ENCODE assay signal across 9 cellular contexts in the genomic region with DNA sequence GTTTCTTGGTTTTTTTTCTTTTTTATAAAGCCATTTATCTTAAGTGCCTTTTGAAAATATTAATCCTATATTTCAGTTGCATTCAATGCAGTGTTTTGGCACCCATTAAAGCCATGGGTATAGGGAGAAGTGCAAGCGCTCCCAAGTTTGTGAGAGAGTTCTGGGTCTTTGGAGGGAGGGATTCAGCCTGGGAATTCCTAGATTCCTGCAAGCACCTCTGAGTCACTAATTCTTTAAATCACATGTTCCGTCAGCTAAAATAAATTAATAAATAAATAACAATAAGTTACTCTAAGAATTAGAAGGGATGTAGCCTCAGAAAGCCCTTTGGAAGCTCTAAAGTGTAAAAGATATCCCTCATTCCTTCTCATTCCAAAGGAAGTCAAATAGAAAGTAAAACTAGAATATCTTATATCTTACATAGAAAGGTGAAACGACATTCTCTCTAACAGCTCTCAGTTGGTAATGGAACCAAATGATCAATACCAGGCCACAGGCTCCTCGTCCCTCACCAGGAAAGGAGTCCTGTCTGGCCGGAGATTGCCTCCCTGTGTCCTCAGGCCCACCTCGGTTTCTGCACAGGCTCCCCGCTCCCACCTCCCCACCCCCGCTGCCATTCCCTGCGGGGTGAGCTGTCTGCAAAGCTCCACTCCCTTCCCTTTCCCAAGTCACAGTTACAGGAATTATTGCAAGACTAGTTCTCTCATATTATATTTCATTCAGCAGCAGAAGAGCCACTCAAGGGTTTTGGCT.
DNase-seq lines count a peak whose midpoint lies in the region; ATAC-seq and TF ChIP-seq lines count a peak whose summit lies in the region.
"Had no signal": no experiment of that assay in that cellular context is flagged by ENCODE, and none has a peak within 500 bp of the region (broad histone marks: within the 10 kb centered on the region; RNA-seq: fewer than 3 reads in every experiment).

No MANE protein-coding gene starts in this region.

- DNase-seq in HFFc6 (no peak), cardiac fibroblast (ENCODE audit: low read depth in 2 of 2) (peak; percentile 31 to 70), kidney tubule cell (ENCODE audit: low spot score) (peak; percentile 46), spleen (no peak), T-helper 1 cell (no peak)
- DNase-seq in activated CD4-positive, alpha-beta T cell treated with anti-CD3 and anti-CD28 coated beads for 1 hour = no peak
- no peak for DNase-seq in activated naive CD4-positive, alpha-beta T cell (lab: John Stamatoyannopoulos, UW)
- DNase-seq: activated naive CD4-positive, alpha-beta T cell treated with Interleukin-2 at 50 U/mL for 16 hours had no signal

- H3K4me1 ChIP-seq in spleen = peaks cover 0 to 14% (median 0%) of the 10 kb centered on the region in 6 donors

- H3K27me3 ChIP-seq in spleen (replicated peaks in 1 of 7) = no peaks in the 10 kb centered on the region

- WGBS in spleen, 5 donors = 57 to 63% (median 62%) methylated on average over 9 of the region's 9 CpGs

- peaks cover 1% of the 10 kb centered on the region for H3K27me3 Mint-ChIP-seq in HFFc6 (ENCODE audit: insufficient read depth)

- H3K27ac Mint-ChIP-seq in HFFc6 = peak overlapping the region; percentile 39; the same call in 1 of the 2 replicates

- H3K4me3 ChIP-seq in cardiac fibroblast (replicated peaks in 1 of 2; ENCODE audit: low read depth in 2 of 2, low read length in 2 of 2) (peak overlapping the region; percentile 40 to 50), spleen (peak overlapping the region in 6 of 8 donors; percentile 3 to 61 (median 28))

- no peaks in the 10 kb centered on the region for H3K36me3 ChIP-seq in spleen

- H3K36me3 Mint-ChIP-seq in HFFc6 (ENCODE audit: low read depth) = no peaks in the 10 kb centered on the region

- H3K4me3 Mint-ChIP-seq in HFFc6 = peak overlapping the region; percentile 84

- no peak for TF ChIP-seq POLR2A in spleen (IDR thresholded peaks at IDR 0.05)

- ATAC-seq in GM18868 (IDR thresholded peaks at IDR 0.05; ENCODE audit: unreplicated experiment) = no peak

- no peak for TF ChIP-seq CTCF in HFFc6 (IDR thresholded peaks at IDR 0.05)
- TF ChIP-seq CTCF in cardiac fibroblast (IDR thresholded peaks at IDR 0.05; ENCODE audit: low read depth, low read length) = no peak
- no peak for TF ChIP-seq CTCF in spleen (IDR thresholded peaks at IDR 0.05 in 8 of 11, conservative IDR thresholded peaks at IDR 0.05 in 3 of 11)

- peaks cover 22% of the 10 kb centered on the region for H3K4me1 Mint-ChIP-seq in HFFc6 (ENCODE audit: low read depth)

- H3K9me3 ChIP-seq in spleen = no peaks in the 10 kb centered on the region

- intact Hi-C loops in spleen (cut with DNase I; ENCODE audit: low total_unique reads) = no loop called here

- H3K27ac ChIP-seq in spleen = peak overlapping the region in 7 of 8 donors; percentile 44 to 80 (median 65)

- no peaks in the 10 kb centered on the region for H3K9me3 Mint-ChIP-seq in HFFc6

Comparison
In these comparisons a context has a peak if more than half of its experiments do, and no peak if none do; other contexts are left out.
1. DNase-seq: peak in cardiac fibroblast (2 of 2) and kidney tubule cell (single experiment); none in HFFc6 (single experiment), spleen (single experiment), activated CD4-positive, alpha-beta T cell treated with anti-CD3 and anti-CD28 coated beads for 1 hour (single experiment), activated naive CD4-positive, alpha-beta T cell (0 of 4) and T-helper 1 cell (0 of 5).